ENCODE assay signal across 21 cellular contexts in the genomic region with DNA sequence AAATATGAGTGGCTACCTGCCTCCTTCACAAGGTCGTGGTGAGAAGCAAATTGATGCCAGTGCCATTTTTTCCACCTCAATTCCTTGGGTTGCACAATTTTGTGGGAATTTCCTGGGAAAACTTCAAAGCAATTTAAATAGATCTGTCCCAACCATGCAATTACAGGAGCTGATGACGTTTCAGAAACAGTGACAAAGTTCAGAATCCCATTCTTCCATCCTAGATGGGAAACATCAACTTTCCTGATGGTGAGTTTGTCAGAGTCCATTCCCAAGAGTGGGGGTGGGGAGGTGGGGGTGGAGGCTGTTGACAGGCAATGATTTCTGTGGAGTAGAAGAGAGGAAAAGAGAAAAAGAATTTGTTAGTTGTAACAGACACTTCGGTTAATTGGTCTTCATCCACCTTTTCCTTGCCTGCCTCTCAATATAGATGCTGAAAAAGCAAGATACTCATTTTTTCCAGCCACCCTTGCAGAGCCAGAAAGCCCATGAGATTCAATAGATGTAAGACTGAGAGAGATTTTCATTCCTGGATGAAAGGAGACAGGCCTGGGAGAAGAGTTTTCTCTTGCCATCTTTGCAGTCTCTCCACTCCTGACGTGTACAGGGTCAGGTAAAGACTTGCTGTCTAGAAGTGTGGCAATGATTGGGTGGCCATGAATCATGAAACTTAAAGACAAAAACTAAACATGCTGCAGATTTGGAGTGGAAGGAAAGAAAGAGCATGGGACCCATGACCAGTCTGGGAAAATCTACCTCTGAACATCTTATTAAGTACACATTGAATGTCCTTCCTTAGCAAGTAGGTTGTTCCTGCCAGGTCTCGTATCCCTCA. TPM values are rescaled to one million over a fixed set of nuclear protein-coding genes. Genes with fewer than 3 reads are reported as not detected.
DNase-seq lines count a peak whose midpoint lies in the region; ATAC-seq and TF ChIP-seq lines count a peak whose summit lies in the region.
"Had no signal": no experiment of that assay in that cellular context is flagged by ENCODE, and none has a peak within 500 bp of the region (broad histone marks: within the 10 kb centered on the region; RNA-seq: fewer than 3 reads in every experiment).

No MANE protein-coding gene starts in this region.

- no TSS peak for BruUV-seq in PC-9 (replicated peaks; lab: Mats Ljungman, UMichigan)

- H3K9ac ChIP-seq in H9 (ENCODE audit: extremely low read depth, insufficient read length, low read length) (no peak overlapping the region), trophoblast cell (ENCODE audit: low read length) (no peak overlapping the region)

- H2BK5ac ChIP-seq in H9 (ENCODE audit: insufficient read length, low read length) (no peak overlapping the region), trophoblast cell (ENCODE audit: low read depth, low read length, poor library complexity) (peak overlapping the region; percentile 60)

- no peaks in the 10 kb centered on the region for H3K9me2 ChIP-seq in PC-9 (ENCODE audit: insufficient read depth)

- H2BK12ac ChIP-seq in H9 (ENCODE audit: insufficient read length, low read depth, low read length) = no peak overlapping the region
- H2BK12ac ChIP-seq in trophoblast cell (ENCODE audit: low read length) = peak overlapping the region; percentile 8

- H3K23ac ChIP-seq in H9 (ENCODE audit: insufficient read length, low read depth, low read length) (no peak overlapping the region), trophoblast cell (ENCODE audit: low read length) (no peak overlapping the region)

- H4K91ac ChIP-seq in H9 (ENCODE audit: insufficient read length, low read depth, low read length) = no peak overlapping the region
- peak overlapping the region; percentile 45 for H4K91ac ChIP-seq in trophoblast cell (ENCODE audit: low read depth, low read length)

- no peak overlapping the region for H3K4me3 ChIP-seq in PC-9
- H3K4me3 ChIP-seq in esophagus (ENCODE audit: low read depth in 1 of 2, low read length in 2 of 2) = no peak overlapping the region
- no peak overlapping the region for H3K4me3 ChIP-seq in trophoblast cell (ENCODE audit: low read depth, low read length)
- no peak overlapping the region for H3K4me3 ChIP-seq in testis
- H3K4me3 ChIP-seq: tibial artery had no signal

- no peak overlapping the region for H4K8ac ChIP-seq in H9 (replicated peaks; ENCODE audit: insufficient read length, low read depth, low read length)
- H4K8ac ChIP-seq in trophoblast cell (ENCODE audit: low read depth, low read length) = peak overlapping the region; percentile 31

- no peak overlapping the region for H2BK20ac ChIP-seq in H9 (ENCODE audit: low read depth, low read length, poor library complexity, severe bottlenecking)

- H3K79me2 ChIP-seq in H9 (ENCODE audit: insufficient read depth, low read length) (no peaks in the 10 kb centered on the region), PC-9 (ENCODE audit: low read depth) (no peaks in the 10 kb centered on the region; the same call in 1 of the 2 replicates), trophoblast cell (ENCODE audit: control insufficient read depth, insufficient read depth, low read length, poor library complexity) (peaks cover 3% of the 10 kb centered on the region)

- H3K79me1 ChIP-seq in H9 (ENCODE audit: insufficient read depth, low read depth, low read length, poor library complexity, severe bottlenecking) = no peaks in the 10 kb centered on the region
- H3K79me1 ChIP-seq in trophoblast cell (ENCODE audit: low read length) = peaks cover 23% of the 10 kb centered on the region

- H3K4ac ChIP-seq in H9 (ENCODE audit: low read depth, low read length) (no peak overlapping the region), trophoblast cell (ENCODE audit: low read depth, low read length) (peak overlapping the region; percentile 4)

- peak overlapping the region in 2 of 3 experiments; percentile 1 to 6; a peak in 1 of 7 replicates for H3K27ac Mint-ChIP-seq in H9
- H3K27ac Mint-ChIP-seq: activated B cell treated with CpG ODN at 0.5 μM for 24 hours; activated CD4-positive, alpha-beta memory T cell treated with anti-CD3 and anti-CD28 coated beads, Interleukin-2, amount 10 ng/mL, durations not matched to agents 7 days and 5 days; stimulated activated memory B cell treated with anti-CD40 and anti-IgM and Interleukin-4, amounts not matched to agents 10 μg/mL and 1 μg/mL and 100 μg/mL, for 72 hours had no signal

- TF ChIP-seq POLR2A in testis (IDR thresholded peaks at IDR 0.05) = no peak

- no CpG with 5 or more reads among the region's 5 CpGs for WGBS in H9 (ENCODE audit: extremely low coverage, insufficient read length, low lambda C conversion rate)
- 63 to 77% methylated on average over 5 of the region's 5 CpGs for WGBS in esophagus, 2 donors
- no CpG with 5 or more reads among the region's 5 CpGs for WGBS in trophoblast cell (ENCODE audit: extremely low coverage, insufficient coverage, insufficient read length)
- 88% methylated on average over 5 of the region's 5 CpGs for WGBS in testis, 2 donors

- no peak overlapping the region for H2BK120ac ChIP-seq in H9 (ENCODE audit: low read depth, low read length, poor library complexity, severe bottlenecking)
- peak overlapping the region; percentile 39 for H2BK120ac ChIP-seq in trophoblast cell (ENCODE audit: insufficient read depth, low read length, poor library complexity)

- H3K9me3 ChIP-seq in H9 (ENCODE audit: control insufficient read depth, low read depth, low read length) (peaks cover 7% of the 10 kb centered on the region), PC-9 (ENCODE audit: insufficient read depth, low read depth) (peaks cover 26% of the 10 kb centered on the region; the same call in 1 of the 2 replicates), esophagus (ENCODE audit: control insufficient read depth in 2 of 2, insufficient read depth in 1 of 2, low read depth in 1 of 2, low read length in 1 of 2) (no peaks in the 10 kb centered on the region), trophoblast cell (ENCODE audit: insufficient read depth, low read depth, low read length) (peaks cover 2% of the 10 kb centered on the region), testis (no peaks in the 10 kb centered on the region)

- H3K27me3 Mint-ChIP-seq in H9 (ENCODE audit: low read depth) = no peaks in the 10 kb centered on the region
- H3K27me3 Mint-ChIP-seq: activated B cell treated with CpG ODN at 0.5 μM for 24 hours; activated CD4-positive, alpha-beta memory T cell treated with anti-CD3 and anti-CD28 coated beads, Interleukin-2, amount 10 ng/mL, durations not matched to agents 7 days and 5 days; stimulated activated memory B cell treated with anti-CD40 and anti-IgM and Interleukin-4, amounts not matched to agents 10 μg/mL and 1 μg/mL and 100 μg/mL, for 72 hours had no signal

- H4K5ac ChIP-seq in H9 (ENCODE audit: insufficient read length, low read depth, low read length) = no peak overlapping the region

- H2BK15ac ChIP-seq in H9 (ENCODE audit: low read depth, low read length) = no peak overlapping the region

- H3T11ph ChIP-seq in H9 (ENCODE audit: low read length) = no peak overlapping the region

- peaks cover 6 to 9% of the 10 kb centered on the region in 2 experiments; a peak in 4 of 5 replicates for H3K9me3 Mint-ChIP-seq in H9
- H3K9me3 Mint-ChIP-seq: activated CD4-positive, alpha-beta memory T cell treated with anti-CD3 and anti-CD28 coated beads, Interleukin-2, amount 10 ng/mL, durations not matched to agents 7 days and 5 days had no signal

- no peak overlapping the region for H3K4me2 ChIP-seq in H9 (ENCODE audit: insufficient read depth, insufficient read length, low read length)
- peak overlapping the region; percentile 56 for H3K4me2 ChIP-seq in PC-9
- H3K4me2 ChIP-seq in trophoblast cell (ENCODE audit: low read length) = no peak overlapping the region

- CTCF ChIA-PET in PC-9 (lab: Charles Lee) = no interaction called here

- TF ChIP-seq CTCF in H9 (conservative IDR thresholded peaks at IDR 0.05) = no peak
- TF ChIP-seq CTCF in PC-9 (conservative IDR thresholded peaks at IDR 0.05) = no peak
- TF ChIP-seq CTCF in testis (IDR thresholded peaks at IDR 0.05) = no peak

- DNase-seq in H9 (no peak), PC-9 (no peak), trophoblast cell (peak in 1 of 2 donors; percentile 35), testis (no peak), foreskin melanocyte (no peak)
- DNase-seq in activated effector memory CD4-positive, alpha-beta T cell treated with Interleukin-2 at 50 U/mL for 16 hours = no peak
- DNase-seq: activated B cell treated with CpG ODN at 0.5 μM for 24 hours; activated CD4-positive, alpha-beta memory T cell treated with anti-CD3 and anti-CD28 coated beads, Interleukin-2, amount 10 ng/mL, durations not matched to agents 7 days and 5 days; activated naive CD4-positive, alpha-beta T cell treated with Interleukin-2 at 50 U/mL for 16 hours; activated T-cell treated with anti-CD3 and anti-CD28 coated beads, Interleukin-2, amount 50 U/mL, for 1 hour; amygdala; EL; left cardiac atrium; MM.1S; NCI-H146; NCI-H2171; tibial artery had no signal

- H3K23me2 ChIP-seq in H9 (ENCODE audit: insufficient read length, low read depth, low read length, poor library complexity, severe bottlenecking) = no peaks in the 10 kb centered on the region

- H3K18ac ChIP-seq in H9 (ENCODE audit: insufficient read length, low read depth, low read length) (no peak overlapping the region), trophoblast cell (ENCODE audit: low read length) (peak overlapping the region; percentile 16)

- no peaks in the 10 kb centered on the region for H3K4me1 ChIP-seq in H9 (ENCODE audit: insufficient read depth, low read length)
- H3K4me1 ChIP-seq in PC-9 (replicated peaks; ENCODE audit: insufficient read depth) = peaks cover 45% of the 10 kb centered on the region
- H3K4me1 ChIP-seq in esophagus (ENCODE audit: control insufficient read depth in 2 of 2, insufficient read depth in 2 of 2, low read length in 1 of 2) = peaks cover 0 to 2% of the 10 kb centered on the region in 2 donors
- peaks cover 11 to 14% of the 10 kb centered on the region in 2 experiments for H3K4me1 ChIP-seq in trophoblast cell (ENCODE audit: control insufficient read depth in 1 of 2, insufficient read depth in 2 of 2, low read length in 2 of 2)
- peaks cover 17% of the 10 kb centered on the region for H3K4me1 ChIP-seq in testis

- peaks cover 25 to 28% of the 10 kb centered on the region in 2 experiments for H3K4me1 Mint-ChIP-seq in H9
- H3K4me1 Mint-ChIP-seq: activated B cell treated with CpG ODN at 0.5 μM for 24 hours; activated CD4-positive, alpha-beta memory T cell treated with anti-CD3 and anti-CD28 coated beads, Interleukin-2, amount 10 ng/mL, durations not matched to agents 7 days and 5 days; stimulated activated memory B cell treated with anti-CD40 and anti-IgM and Interleukin-4, amounts not matched to agents 10 μg/mL and 1 μg/mL and 100 μg/mL, for 72 hours had no signal

- no peak overlapping the region for H2AK5ac ChIP-seq in H9 (ENCODE audit: insufficient read length, low read length)
- H2AK5ac ChIP-seq in trophoblast cell (ENCODE audit: low read length) = no peak overlapping the region

- H3K36me3 Mint-ChIP-seq in H9 (ENCODE audit: insufficient read depth in 1 of 3, low read depth in 3 of 3) = peaks cover 16 to 31% (median 25%) of the 10 kb centered on the region in 3 experiments
- H3K36me3 Mint-ChIP-seq: stimulated activated memory B cell treated with anti-CD40 and anti-IgM and Interleukin-4, amounts not matched to agents 10 μg/mL and 1 μg/mL and 100 μg/mL, for 72 hours had no signal

- ATAC-seq in HG03108 (IDR thresholded peaks at IDR 0.05; ENCODE audit: unreplicated experiment) = no peak
- ATAC-seq: stimulated activated memory B cell treated with anti-CD40 and anti-IgM and Interleukin-4, amounts not matched to agents 10 μg/mL and 1 μg/mL and 100 μg/mL, for 72 hours had no signal

- H4K20me1 ChIP-seq in H9 (ENCODE audit: control insufficient read depth, insufficient read depth, insufficient read length) = no peaks in the 10 kb centered on the region
- no peaks in the 10 kb centered on the region for H4K20me1 ChIP-seq in PC-9 (ENCODE audit: insufficient read depth)

- H3K27ac ChIP-seq in H9 (ENCODE audit: insufficient read length, low read depth, low read length) = no peak overlapping the region
- H3K27ac ChIP-seq in PC-9 = peak overlapping the region; percentile 95
- peak overlapping the region; percentile 45 to 60 for H3K27ac ChIP-seq in esophagus (ENCODE audit: low read depth in 2 of 2, low read length in 1 of 2)
- H3K27ac ChIP-seq in trophoblast cell (ENCODE audit: low read depth, low read length) = peak overlapping the region; percentile 75
- no peak overlapping the region for H3K27ac ChIP-seq in testis
- H3K27ac ChIP-seq: tibial artery had no signal

- intact Hi-C loops in PC-9 (cut with micrococcal nuclease; ENCODE audit: unreplicated experiment) (loop anchor here (2.0 kb wide), 1 partner anchor 21 kb away; no protein-coding TSS in a partner anchor), testis (cut with DNase I; ENCODE audit: low total_unique reads) (no loop called here)

- H3K56ac ChIP-seq in H9 (ENCODE audit: insufficient read length, low read depth, low read length) = no peak overlapping the region

- peaks cover 35% of the 10 kb centered on the region; the same call in 1 of the 2 replicates for H3F3A ChIP-seq in PC-9 (ENCODE audit: insufficient read depth, low read depth)

- H4K12ac ChIP-seq in trophoblast cell (ENCODE audit: low read depth, low read length) = peak overlapping the region; percentile 5

- H3K36me3 ChIP-seq in PC-9 (ENCODE audit: low read depth) (peaks cover 54% of the 10 kb centered on the region), esophagus (ENCODE audit: control insufficient read depth in 2 of 2, insufficient read depth in 2 of 2, low read length in 1 of 2) (no peaks in the 10 kb centered on the region), trophoblast cell (ENCODE audit: control insufficient read depth in 1 of 2, insufficient read depth in 2 of 2, low read length in 2 of 2) (peaks cover 0 to 7% of the 10 kb centered on the region in 2 experiments), testis (ENCODE audit: low read depth, missing control alignments) (no peaks in the 10 kb centered on the region)

- H3K27me3 ChIP-seq in H9 (ENCODE audit: insufficient read depth, low read length) (no peaks in the 10 kb centered on the region), PC-9 (ENCODE audit: insufficient read depth, low read depth) (no peaks in the 10 kb centered on the region), esophagus (ENCODE audit: control insufficient read depth in 1 of 2, insufficient read depth in 2 of 2, low read length in 2 of 2) (no peaks in the 10 kb centered on the region), trophoblast cell (ENCODE audit: insufficient read depth, low read length) (no peaks in the 10 kb centered on the region), testis (no peaks in the 10 kb centered on the region)
- H3K27me3 ChIP-seq: tibial artery had no signal

- POLR2A ChIA-PET in PC-9 (lab: Charles Lee; ENCODE audit: unreplicated experiment) = interaction anchor here (0.7 kb wide), 2 partner anchors 50 to 179 kb away, joined by 4 to 5 read pairs; no protein-coding TSS in a partner anchor

- H2AFZ ChIP-seq in H9 (ENCODE audit: low read length) (no peak overlapping the region), PC-9 (no peak overlapping the region), trophoblast cell (ENCODE audit: insufficient read depth, low read length, poor library complexity) (no peak overlapping the region)

- H3K4me3 Mint-ChIP-seq in H9 = no peak overlapping the region
- H3K4me3 Mint-ChIP-seq: activated B cell treated with CpG ODN at 0.5 μM for 24 hours; activated CD4-positive, alpha-beta memory T cell treated with anti-CD3 and anti-CD28 coated beads, Interleukin-2, amount 10 ng/mL, durations not matched to agents 7 days and 5 days; neural crest cell; stimulated activated memory B cell treated with anti-CD40 and anti-IgM and Interleukin-4, amounts not matched to agents 10 μg/mL and 1 μg/mL and 100 μg/mL, for 72 hours had no signal

- no peak overlapping the region for H3K14ac ChIP-seq in H9 (ENCODE audit: insufficient read depth, low read length)
- peak overlapping the region; percentile 18 for H3K14ac ChIP-seq in trophoblast cell (ENCODE audit: low read length)

RNA-seq across cellular contexts. Expression of a gene that starts 47.3 kb away (rescaled TPM):
- total RNA-seq in H9 (2021) (24.5 and 26.0 TPM in 2 replicates), PC-9 (2021) (20.9 and 21.0 TPM in 2 replicates), testis (10 to 100 TPM; 20.9 to 22.9 TPM)
- polyA plus RNA-seq in esophagus (10 to 100 TPM in 1 of 2 donors, 1 to 10 TPM in 1; 6.7 to 12.7 TPM), testis (ENCODE audit: insufficient read depth, low read depth, low replicate concordance) (12.7 TPM)
- 49.6 and 49.7 TPM in 2 replicates for polyA plus RNA-seq in trophoblast cell (2013)

Comparison
In these comparisons a context has a peak if more than half of its experiments do, and no peak if none do; other contexts are left out.
1. H3K27ac ChIP-seq: peak in PC-9 (single experiment), esophagus (2 of 2) and trophoblast cell (single experiment); none in H9 (single experiment) and testis (0 of 2).